In genomic region chr1:111221633-111222286, GRCh38 we compare ENCODE assay signal across 8 cellular contexts.
DNase-seq lines count a peak whose midpoint lies in the region; ATAC-seq and TF ChIP-seq lines count a peak whose summit lies in the region.

No MANE protein-coding gene starts in this region.

- H3K4me3 Mint-ChIP-seq in activated naive CD4-positive, alpha-beta T cell treated with anti-CD3 and anti-CD28 coated beads, Interleukin-2, amount 10 ng/mL, durations not matched to agents 7 days and 5 days, result peak overlapping the region; percentile 71

- peak overlapping the region; percentile 98 for H3K27ac Mint-ChIP-seq in activated naive CD4-positive, alpha-beta T cell treated with anti-CD3 and anti-CD28 coated beads, Interleukin-2, amount 10 ng/mL, durations not matched to agents 7 days and 5 days

- peaks cover 96% of the 10 kb centered on the region for H3K4me1 Mint-ChIP-seq in activated naive CD4-positive, alpha-beta T cell treated with anti-CD3 and anti-CD28 coated beads, Interleukin-2, amount 10 ng/mL, durations not matched to agents 7 days and 5 days

- peak; percentile 63 for DNase-seq in KG1 (lab: John Stamatoyannopoulos, UW)
- peak; percentile 77 for DNase-seq in activated naive CD4-positive, alpha-beta T cell treated with anti-CD3 and anti-CD28 coated beads, Interleukin-2, amount 10 ng/mL, durations not matched to agents 7 days and 5 days
- peak; percentile 54 to 64 for DNase-seq in stimulated activated CD4-positive, alpha-beta T cell treated with anti-CD3 and anti-CD28 coated beads, Interleukin-2, amount 100 ng/mL, for 24 hours
- DNase-seq in DMS153 (lab: John Stamatoyannopoulos, UW), result no peak
- no peak for DNase-seq in inferior parietal cortex (ENCODE audit: extremely low spot score)
- DNase-seq in DMS79 treated with DMSO at 0.1 percent for 48 hours (lab: John Stamatoyannopoulos, UW), result no peak

- CTCF ChIA-PET in activated naive CD4-positive, alpha-beta T cell treated with anti-CD3 and anti-CD28 coated beads, Interleukin-2, amount 10 ng/mL, durations not matched to agents 7 days and 5 days (lab: Charles Lee), result interaction anchor here (0.8 to 10.7 kb wide), 10 partner anchors 15 to 220 kb away, joined by 3 to 250 read pairs (median 4); partner anchors contain the start of gene DENND2D

- H3K9me3 Mint-ChIP-seq in activated naive CD4-positive, alpha-beta T cell treated with anti-CD3 and anti-CD28 coated beads, Interleukin-2, amount 10 ng/mL, durations not matched to agents 7 days and 5 days, result peaks cover 5% of the 10 kb centered on the region

- peak; percentile 0 for TF ChIP-seq POLR2A in GM18505 (IDR thresholded peaks at IDR 0.05; ENCODE audit: borderline replicate concordance, extremely low read depth, insufficient read depth, insufficient read length)

- no peaks in the 10 kb centered on the region for H3K27me3 Mint-ChIP-seq in activated naive CD4-positive, alpha-beta T cell treated with anti-CD3 and anti-CD28 coated beads, Interleukin-2, amount 10 ng/mL, durations not matched to agents 7 days and 5 days

- H3K36me3 Mint-ChIP-seq in activated naive CD4-positive, alpha-beta T cell treated with anti-CD3 and anti-CD28 coated beads, Interleukin-2, amount 10 ng/mL, durations not matched to agents 7 days and 5 days, result peaks cover 12% of the 10 kb centered on the region

- peak; percentile 57 for ATAC-seq in GM18505 (IDR thresholded peaks at IDR 0.05; ENCODE audit: unreplicated experiment)
- ATAC-seq in GM21619 (IDR thresholded peaks at IDR 0.05; ENCODE audit: unreplicated experiment), result peak; percentile 63

Comparison
In these comparisons a context has a peak if more than half of its experiments do, and no peak if none do; other contexts are left out.
1. DNase-seq: peak in KG1 (single experiment), activated naive CD4-positive, alpha-beta T cell treated with anti-CD3 and anti-CD28 coated beads, Interleukin-2, amount 10 ng/mL, durations not matched to agents 7 days and 5 days (single experiment) and stimulated activated CD4-positive, alpha-beta T cell treated with anti-CD3 and anti-CD28 coated beads, Interleukin-2, amount 100 ng/mL, for 24 hours (2 of 2); none in DMS153 (single experiment), inferior parietal cortex (single experiment) and DMS79 treated with DMSO at 0.1 percent for 48 hours (single experiment).